ENCODE assay signal across 9 cellular contexts in genomic region chr3:63975705-63976104, GRCh38. TPM values are rescaled to one million over a fixed set of nuclear protein-coding genes. Genes with fewer than 3 reads are reported as not detected.
DNase-seq lines count a peak whose midpoint lies in the region; ATAC-seq and TF ChIP-seq lines count a peak whose summit lies in the region.
"Had no signal": no experiment of that assay in that cellular context is flagged by ENCODE, and none has a peak within 500 bp of the region (broad histone marks: within the 10 kb centered on the region; RNA-seq: fewer than 3 reads in every experiment).

No MANE protein-coding gene starts in this region.

- CTCF ChIA-PET in CD4-positive, alpha-beta memory T cell (lab: Charles Lee; ENCODE audit: partially characterized antibody): interaction anchor here (6.7 to 29.4 kb wide), 3 partner anchors 12 to 47 kb away, joined by 40 to 875 read pairs (median 179); partner anchors contain the start of gene PSMD6

- no peak overlapping the region for H3K27ac ChIP-seq in CD4-positive, alpha-beta memory T cell (ENCODE audit: low read depth, low read length)
- H3K27ac ChIP-seq in esophagus squamous epithelium: peak overlapping the region; percentile 6 to 63 (median 42)
- H3K27ac ChIP-seq in neural progenitor cell: no peak overlapping the region

- no peak for ATAC-seq in HG02938 (IDR thresholded peaks at IDR 0.05; ENCODE audit: unreplicated experiment)
- no peak for ATAC-seq in GM18517 (IDR thresholded peaks at IDR 0.05; ENCODE audit: unreplicated experiment)
- ATAC-seq: WTC11 had no signal

- no peak overlapping the region for H3K9ac ChIP-seq in neural progenitor cell

- H3K79me2 ChIP-seq in neural progenitor cell (ENCODE audit: low read depth): peaks cover 72% of the 10 kb centered on the region

- DNase-seq in CD4-positive, alpha-beta memory T cell: no peak
- DNase-seq in SK-MEL-5 (ENCODE audit: low read depth, low spot score) (peak; percentile 63), esophagus squamous epithelium (lab: John Stamatoyannopoulos, UW) (no peak), neural progenitor cell (ENCODE audit: low spot score) (no peak), NCI-H2107 treated with DMSO at 0.1 percent for 48 hours (lab: John Stamatoyannopoulos, UW; ENCODE audit: unreplicated experiment) (no peak)
- DNase-seq in activated CD8-positive, alpha-beta memory T cell treated with anti-CD3 and anti-CD28 coated beads for 24 hours: no peak

- H2AFZ ChIP-seq in neural progenitor cell (replicated peaks): no peak overlapping the region

- H3K27me3 Mint-ChIP-seq in CD4-positive, alpha-beta memory T cell: no peaks in the 10 kb centered on the region
- no peaks in the 10 kb centered on the region for H3K27me3 Mint-ChIP-seq in neural progenitor cell (ENCODE audit: insufficient read depth, low read depth)

- H3K27me3 ChIP-seq in CD4-positive, alpha-beta memory T cell (ENCODE audit: insufficient read depth, low read length): no peaks in the 10 kb centered on the region
- H3K27me3 ChIP-seq in esophagus squamous epithelium (no peaks in the 10 kb centered on the region), neural progenitor cell (no peaks in the 10 kb centered on the region)

- H3F3A ChIP-seq in neural progenitor cell (ENCODE audit: low read depth): peaks cover 29% of the 10 kb centered on the region

- 22 to 43% methylated on average over 2 to 3 of the region's 3 CpGs for WGBS in esophagus squamous epithelium, 2 donors

- POLR2A ChIA-PET in CD4-positive, alpha-beta memory T cell (lab: Charles Lee; ENCODE audit: partially characterized antibody): interaction anchor here (2.5 to 13.9 kb wide), 2 partner anchors 9 to 47 kb away, joined by 6 to 347 read pairs; partner anchors contain the start of gene PSMD6

- no peaks in the 10 kb centered on the region for H3K9me3 ChIP-seq in CD4-positive, alpha-beta memory T cell (ENCODE audit: control insufficient read depth in 1 of 2, low read length in 2 of 2)
- no peaks in the 10 kb centered on the region for H3K9me3 ChIP-seq in esophagus squamous epithelium
- H3K9me3 ChIP-seq in neural progenitor cell (ENCODE audit: low read depth): no peaks in the 10 kb centered on the region

- peaks cover 27 to 40% of the 10 kb centered on the region in 2 donors for H3K36me3 Mint-ChIP-seq in CD4-positive, alpha-beta memory T cell
- peaks cover 12% of the 10 kb centered on the region for H3K36me3 Mint-ChIP-seq in neural progenitor cell

- TF ChIP-seq POLR2A in esophagus squamous epithelium (IDR thresholded peaks at IDR 0.05): no peak

- intact Hi-C loops in CD4-positive, alpha-beta memory T cell (cut with micrococcal nuclease): loop anchor here (5.0 kb wide), 1 partner anchor 113 kb away; the partner anchor contains the start of genes ATXN7 and THOC7
- intact Hi-C loops in esophagus squamous epithelium (cut with DNase I): no loop called here

- H4K20me1 ChIP-seq in neural progenitor cell (ENCODE audit: low read depth): no peaks in the 10 kb centered on the region

- H3K9me3 Mint-ChIP-seq in CD4-positive, alpha-beta memory T cell: no peaks in the 10 kb centered on the region
- no peaks in the 10 kb centered on the region for H3K9me3 Mint-ChIP-seq in neural progenitor cell
- H3K9me3 Mint-ChIP-seq: WTC11 had no signal

- H3K4me1 Mint-ChIP-seq in CD4-positive, alpha-beta memory T cell: peaks cover 79 to 98% (median 90%) of the 10 kb centered on the region in 4 donors
- peaks cover 55% of the 10 kb centered on the region for H3K4me1 Mint-ChIP-seq in neural progenitor cell

- peaks cover 14% of the 10 kb centered on the region for H3K36me3 ChIP-seq in CD4-positive, alpha-beta memory T cell (ENCODE audit: insufficient read depth, low read length)
- H3K36me3 ChIP-seq in esophagus squamous epithelium: peaks cover 0 to 18% (median 4%) of the 10 kb centered on the region in 3 donors
- no peaks in the 10 kb centered on the region for H3K36me3 ChIP-seq in neural progenitor cell

- in situ Hi-C loops in SK-MEL-5 (cut with HindIII; ENCODE audit: low pct_unique_long_range_greater_than_20kb, low sequenced_read_pairs): no loop called here

- H3K27ac Mint-ChIP-seq in CD4-positive, alpha-beta memory T cell: peak overlapping the region; percentile 68 to 91 (median 87)
- peak overlapping the region; percentile 3 for H3K27ac Mint-ChIP-seq in neural progenitor cell
- H3K27ac Mint-ChIP-seq: WTC11 had no signal

- H3K4me2 ChIP-seq in neural progenitor cell: peak overlapping the region; percentile 27

- peaks cover 97% of the 10 kb centered on the region for H3K4me1 ChIP-seq in CD4-positive, alpha-beta memory T cell (ENCODE audit: insufficient read depth, low read length)
- H3K4me1 ChIP-seq in esophagus squamous epithelium (peaks cover 27 to 96% (median 46%) of the 10 kb centered on the region in 3 donors), neural progenitor cell (peaks cover 70% of the 10 kb centered on the region)

- TF ChIP-seq CTCF in esophagus squamous epithelium (IDR thresholded peaks at IDR 0.05) (no peak), neural progenitor cell (IDR thresholded peaks at IDR 0.05) (no peak)

- no peak overlapping the region for H3K4me3 ChIP-seq in CD4-positive, alpha-beta memory T cell (ENCODE audit: low read length in 2 of 2)
- H3K4me3 ChIP-seq in esophagus squamous epithelium (no peak overlapping the region), neural progenitor cell (no peak overlapping the region)

- H3K4me3 Mint-ChIP-seq in CD4-positive, alpha-beta memory T cell: peak overlapping the region in 7 of 8 donors; percentile 19 to 84 (median 53)
- no peak overlapping the region for H3K4me3 Mint-ChIP-seq in neural progenitor cell
- H3K4me3 Mint-ChIP-seq: WTC11 had no signal

RNA-seq across cellular contexts. Expression of gene PSMD6, which starts 47.6 kb away (rescaled TPM):
- 10 to 100 TPM; 65.7 to 68.1 TPM for total RNA-seq in CD4-positive, alpha-beta memory T cell
- polyA plus RNA-seq in CD4-positive, alpha-beta memory T cell: 100 to 1,000 TPM; 127 to 152 TPM
- total RNA-seq in SK-MEL-5 (2014; rRNA removed; shearing (Covaris generic)): 108 and 129 TPM in 2 replicates
- 93.0 and 101 TPM in 2 replicates for polyA plus RNA-seq in SK-MEL-5 (2015; cell fraction: cytosol; rRNA removed)
- polyA plus RNA-seq in SK-MEL-5 (2015; cell fraction: nucleus; rRNA removed): 187 and 191 TPM in 2 replicates
- 100 to 1,000 TPM in 1 of 4 donors, 10 to 100 TPM in 3; 53.1 to 102 (median 81.6) TPM for total RNA-seq in esophagus squamous epithelium
- 103 and 141 TPM in 2 replicates for total RNA-seq in neural progenitor cell (ENCODE audit: low replicate concordance)

Comparison
In these comparisons a context has a peak if more than half of its experiments do, and no peak if none do; other contexts are left out.
1. H3K27ac ChIP-seq: peak in esophagus squamous epithelium (4 of 4); none in CD4-positive, alpha-beta memory T cell (single experiment) and neural progenitor cell (single experiment).